Comparison of ENCODE assay signal across 8 cellular contexts in genomic region chr20:46011631-46012482, GRCh38. TPM values are rescaled to one million over a fixed set of nuclear protein-coding genes. Genes with fewer than 3 reads are reported as not detected.
DNase-seq lines count a peak whose midpoint lies in the region; ATAC-seq and TF ChIP-seq lines count a peak whose summit lies in the region.

No MANE protein-coding gene starts in this region.

- H3K9me3 Mint-ChIP-seq in effector memory CD8-positive, alpha-beta T cell, result no peaks in the 10 kb centered on the region
- H3K9me3 Mint-ChIP-seq in naive thymus-derived CD8-positive, alpha-beta T cell, result peaks cover 0 to 5% (median 0%) of the 10 kb centered on the region in 9 donors

- POLR2A ChIA-PET in naive thymus-derived CD8-positive, alpha-beta T cell (lab: Charles Lee), result interaction anchor here (1.6 kb wide), 1 partner anchor 40 kb away, joined by 4 read pairs; no protein-coding TSS in a partner anchor

- no peak overlapping the region for H3K4me3 ChIP-seq in prostate gland

- H3K27me3 ChIP-seq in prostate gland (replicated peaks; ENCODE audit: insufficient read depth), result peaks cover 28% of the 10 kb centered on the region

- intact Hi-C loops in prostate gland (cut with DNase I), result no loop called here

- H3K4me3 Mint-ChIP-seq in effector memory CD8-positive, alpha-beta T cell, result peak overlapping the region; percentile 64 to 82
- peak overlapping the region in 9 of 10 donors; percentile 33 to 76 (median 62) for H3K4me3 Mint-ChIP-seq in naive thymus-derived CD8-positive, alpha-beta T cell

- H3K4me1 Mint-ChIP-seq in effector memory CD8-positive, alpha-beta T cell (ENCODE audit: low read depth in 2 of 2), result peaks cover 46 to 57% of the 10 kb centered on the region in 2 donors
- peaks cover 37 to 73% (median 63%) of the 10 kb centered on the region in 4 donors for H3K4me1 Mint-ChIP-seq in naive thymus-derived CD8-positive, alpha-beta T cell

- no peak for TF ChIP-seq CTCF in prostate gland (IDR thresholded peaks at IDR 0.05)

- no peaks in the 10 kb centered on the region for H3K4me1 ChIP-seq in prostate gland (replicated peaks)

- H3K36me3 ChIP-seq in prostate gland, result no peaks in the 10 kb centered on the region

- peaks cover 56 to 86% of the 10 kb centered on the region in 2 donors for H3K27me3 Mint-ChIP-seq in effector memory CD8-positive, alpha-beta T cell
- peaks cover 44 to 84% (median 65%) of the 10 kb centered on the region in 5 donors for H3K27me3 Mint-ChIP-seq in naive thymus-derived CD8-positive, alpha-beta T cell

- H3K27ac Mint-ChIP-seq in effector memory CD8-positive, alpha-beta T cell, result peak overlapping the region; percentile 21 to 49
- peak overlapping the region in 5 of 10 donors; percentile 49 to 95 (median 71) for H3K27ac Mint-ChIP-seq in naive thymus-derived CD8-positive, alpha-beta T cell

- no peaks in the 10 kb centered on the region for H3K9me3 ChIP-seq in prostate gland

- 21% methylated on average over 57 of the region's 57 CpGs for WGBS in prostate gland

- no peak for TF ChIP-seq POLR2A in prostate gland (IDR thresholded peaks at IDR 0.05)

- no peak for ATAC-seq in effector memory CD8-positive, alpha-beta T cell (replicated peaks)
- ATAC-seq in naive thymus-derived CD8-positive, alpha-beta T cell, result no peak
- no peak for ATAC-seq in HG03378 (IDR thresholded peaks at IDR 0.05; ENCODE audit: unreplicated experiment)
- no peak for ATAC-seq in GM19035 (IDR thresholded peaks at IDR 0.05; ENCODE audit: unreplicated experiment)

- peaks cover 16% of the 10 kb centered on the region for H3K36me3 Mint-ChIP-seq in effector memory CD8-positive, alpha-beta T cell (ENCODE audit: insufficient read depth)
- H3K36me3 Mint-ChIP-seq in naive thymus-derived CD8-positive, alpha-beta T cell, result peaks cover 0 to 11% (median 8%) of the 10 kb centered on the region in 3 donors

- H3K27ac ChIP-seq in prostate gland, result no peak overlapping the region

- peak; percentile 18 for DNase-seq in stimulated activated naive CD4-positive, alpha-beta T cell treated with Interleukin-2 at 50 U/mL for 16 hours (lab: John Stamatoyannopoulos, UW)
- no peak for DNase-seq in stimulated activated naive CD4-positive, alpha-beta T cell (lab: John Stamatoyannopoulos, UW)
- DNase-seq in SK-N-DZ (ENCODE audit: low spot score), result peak; percentile 90
- peak in 1 of 3 experiments; percentile 22 for DNase-seq in effector memory CD8-positive, alpha-beta T cell
- DNase-seq in naive thymus-derived CD8-positive, alpha-beta T cell, result peak in 3 of 10 donors; percentile 23 to 67 (median 35)
- DNase-seq in prostate gland (ENCODE audit: low spot score), result no peak

RNA-seq across cellular contexts. Expression of gene MMP9, which starts 3.1 kb away (rescaled TPM):
- polyA plus RNA-seq in SK-N-DZ (2014; cell fraction: cytosol; rRNA removed), result 0.26 TPM in 1 of 2 replicates, not detected in the other
- polyA plus RNA-seq in SK-N-DZ (2014; cell fraction: nucleus; rRNA removed), result not detected in 2 replicates
- total RNA-seq in naive thymus-derived CD8-positive, alpha-beta T cell, result 1 to 10 TPM in 1 of 2 experiments, under 1 TPM in 1; 0.75 to 1.3 TPM
- polyA plus RNA-seq in naive thymus-derived CD8-positive, alpha-beta T cell, result not detected
- 1 to 10 TPM in 1 of 2 donors, under 1 TPM in 1; 0.59 to 1.4 TPM for total RNA-seq in prostate gland

RNA-seq across cellular contexts. Expression of gene SLC12A5, which starts 17.2 kb away (rescaled TPM):
- 0.52 and 0.55 TPM in 2 replicates for polyA plus RNA-seq in SK-N-DZ (2014; cell fraction: cytosol; rRNA removed)
- polyA plus RNA-seq in SK-N-DZ (2014; cell fraction: nucleus; rRNA removed), result 4.7 and 9.5 TPM in 2 replicates
- 1 to 10 TPM; 1.0 to 1.5 TPM for total RNA-seq in naive thymus-derived CD8-positive, alpha-beta T cell
- polyA plus RNA-seq in naive thymus-derived CD8-positive, alpha-beta T cell, result under 1 TPM in 1 of 3 donors, not detected in 2; 0.83 TPM
- 1 to 10 TPM in 1 of 2 donors, not detected in 1; 3.6 TPM for total RNA-seq in prostate gland

RNA-seq across cellular contexts. Expression of gene ZNF335, which starts 39.9 kb away (rescaled TPM):
- 14.4 and 15.1 TPM in 2 replicates for polyA plus RNA-seq in SK-N-DZ (2014; cell fraction: cytosol; rRNA removed)
- polyA plus RNA-seq in SK-N-DZ (2014; cell fraction: nucleus; rRNA removed), result 33.7 and 53.1 TPM in 2 replicates
- total RNA-seq in naive thymus-derived CD8-positive, alpha-beta T cell, result 10 to 100 TPM; 53.1 to 56.2 TPM
- 10 to 100 TPM in 1 of 3 donors, 1 to 10 TPM in 2; 6.4 to 13.2 (median 7.8) TPM for polyA plus RNA-seq in naive thymus-derived CD8-positive, alpha-beta T cell
- total RNA-seq in prostate gland, result 10 to 100 TPM; 21.4 to 43.4 TPM

Comparison
In these comparisons a context has a peak if more than half of its experiments do, and no peak if none do; other contexts are left out.
1. DNase-seq: peak in stimulated activated naive CD4-positive, alpha-beta T cell treated with Interleukin-2 at 50 U/mL for 16 hours (single experiment) and SK-N-DZ (single experiment); none in stimulated activated naive CD4-positive, alpha-beta T cell (0 of 6) and prostate gland (single experiment).